ENCODE assay signal across 22 cellular contexts in genomic region chr16:50311134-50311528, GRCh38. TPM values are rescaled to one million over a fixed set of nuclear protein-coding genes. Genes with fewer than 3 reads are reported as not detected.
DNase-seq lines count a peak whose midpoint lies in the region; ATAC-seq and TF ChIP-seq lines count a peak whose summit lies in the region.
"Had no signal": no experiment of that assay in that cellular context is flagged by ENCODE, and none has a peak within 500 bp of the region (broad histone marks: within the 10 kb centered on the region; RNA-seq: fewer than 3 reads in every experiment).

No MANE protein-coding gene starts in this region.

- intact Hi-C loops in Caco-2 (cut with micrococcal nuclease; ENCODE audit: unreplicated experiment) = loop anchor here (5.0 kb wide), 1 partner anchor 44 kb away; the partner anchor contains the start of gene ADCY7

- H3K36me3 Mint-ChIP-seq in Caco-2 (ENCODE audit: insufficient read depth, unreplicated experiment) = peaks cover 89% of the 10 kb centered on the region
- H3K36me3 Mint-ChIP-seq in activated CD4-positive, alpha-beta memory T cell treated with anti-CD3 and anti-CD28 coated beads, Interleukin-2, amount 10 ng/mL, durations not matched to agents 7 days and 5 days (ENCODE audit: low read depth) = peaks cover 75% of the 10 kb centered on the region

- DNase-seq in activated CD8-positive, alpha-beta memory T cell treated with anti-CD3 and anti-CD28 coated beads for 24 hours = peak; percentile 54
- DNase-seq in activated CD8-positive, alpha-beta memory T cell treated with anti-CD3 and anti-CD28 coated beads, Interleukin-2, amount 50 U/mL, for 4 hours = no peak
- DNase-seq in Caco-2 = no peak
- peak; percentile 16 for DNase-seq in activated CD4-positive, alpha-beta memory T cell treated with anti-CD3 and anti-CD28 coated beads, Interleukin-2, amount 10 ng/mL, durations not matched to agents 7 days and 5 days
- DNase-seq in mesenteric fat pad (ENCODE audit: low spot score) = peak; percentile 41
- no peak for DNase-seq in kidney glomerular epithelial cell (lab: John Stamatoyannopoulos, UW)
- no peak for DNase-seq in NCI-H748 treated with DMSO at 0.1 percent for 48 hours (lab: John Stamatoyannopoulos, UW)
- DNase-seq: activated CD4-positive, alpha-beta T cell treated with anti-CD3 and anti-CD28 coated beads, Interleukin-2, amount 10 ng/mL, durations not matched to agents 24 days and 14 days; dermis blood vessel endothelial cell; HFFc6; MG63; naive B cell; NCI-H1436; NCI-H2171; NCI-H526; thyroid gland had no signal

- no peaks in the 10 kb centered on the region for H3K27me3 ChIP-seq in Caco-2 (replicated peaks; ENCODE audit: control insufficient read depth, insufficient read depth, low read length)
- H3K27me3 ChIP-seq: BLaER1 treated with 17β-estradiol and CSF1 and Interleukin-3, amounts not matched to agents 10 nM and 100 nM; breast epithelium; hepatocyte; MG63; thyroid gland had no signal

- H3K27ac Mint-ChIP-seq in Caco-2 (ENCODE audit: unreplicated experiment) = peak overlapping the region; percentile 87
- peak overlapping the region; percentile 21 for H3K27ac Mint-ChIP-seq in activated CD4-positive, alpha-beta memory T cell treated with anti-CD3 and anti-CD28 coated beads, Interleukin-2, amount 10 ng/mL, durations not matched to agents 7 days and 5 days
- H3K27ac Mint-ChIP-seq: HFFc6 had no signal

- peaks cover 36% of the 10 kb centered on the region for H3K4me1 ChIP-seq in Caco-2
- H3K4me1 ChIP-seq: breast epithelium, parathyroid adenoma, thyroid gland had no signal

- no peaks in the 10 kb centered on the region for H3K27me3 Mint-ChIP-seq in Caco-2 (ENCODE audit: insufficient read depth, unreplicated experiment)
- H3K27me3 Mint-ChIP-seq in activated CD4-positive, alpha-beta memory T cell treated with anti-CD3 and anti-CD28 coated beads, Interleukin-2, amount 10 ng/mL, durations not matched to agents 7 days and 5 days = no peaks in the 10 kb centered on the region
- H3K27me3 Mint-ChIP-seq: activated CD4-positive, alpha-beta T cell treated with anti-CD3 and anti-CD28 coated beads, Interleukin-2, amount 10 ng/mL, durations not matched to agents 24 days and 14 days; naive B cell; stimulated activated memory B cell treated with anti-CD40 and anti-IgM and Interleukin-4, amounts not matched to agents 10 μg/mL and 1 μg/mL and 100 μg/mL, for 72 hours had no signal

- BruUV-seq in Caco-2 (replicated peaks; lab: Mats Ljungman, UMichigan) = TSS peak; percentile 26

- peaks cover 8% of the 10 kb centered on the region for H3K36me3 ChIP-seq in Caco-2 (ENCODE audit: control insufficient read depth, insufficient read depth, low read length)
- H3K36me3 ChIP-seq: breast epithelium had no signal

- no peak overlapping the region for H3K4me3 ChIP-seq in Caco-2 (ENCODE audit: low read depth, low read length)
- H3K4me3 ChIP-seq: BLaER1 treated with 17β-estradiol and CSF1 and Interleukin-3, amounts not matched to agents 10 nM and 100 nM; breast epithelium; hepatocyte; MG63; thyroid gland had no signal

- ATAC-seq in HG03354 (IDR thresholded peaks at IDR 0.05; ENCODE audit: poor library complexity, severe bottlenecking, unreplicated experiment) = no peak
- ATAC-seq: stimulated activated memory B cell treated with anti-CD40 and anti-IgM and Interleukin-4, amounts not matched to agents 10 μg/mL and 1 μg/mL and 100 μg/mL, for 72 hours had no signal

- no peaks in the 10 kb centered on the region for H3K9me3 Mint-ChIP-seq in Caco-2 (ENCODE audit: unreplicated experiment)
- H3K9me3 Mint-ChIP-seq in activated CD4-positive, alpha-beta memory T cell treated with anti-CD3 and anti-CD28 coated beads, Interleukin-2, amount 10 ng/mL, durations not matched to agents 7 days and 5 days = no peaks in the 10 kb centered on the region
- H3K9me3 Mint-ChIP-seq: activated CD4-positive, alpha-beta T cell treated with anti-CD3 and anti-CD28 coated beads, Interleukin-2, amount 10 ng/mL, durations not matched to agents 24 days and 14 days; HFFc6; naive B cell; stimulated activated memory B cell treated with anti-CD40 and anti-IgM and Interleukin-4, amounts not matched to agents 10 μg/mL and 1 μg/mL and 100 μg/mL, for 72 hours had no signal

- H3K9me3 ChIP-seq in Caco-2 = no peaks in the 10 kb centered on the region
- H3K9me3 ChIP-seq: BLaER1 treated with 17β-estradiol and CSF1 and Interleukin-3, amounts not matched to agents 10 nM and 100 nM; breast epithelium; MG63; thyroid gland had no signal

- H3K4me1 Mint-ChIP-seq in Caco-2 (ENCODE audit: low read depth, unreplicated experiment) = peaks cover 25% of the 10 kb centered on the region
- peaks cover 40% of the 10 kb centered on the region for H3K4me1 Mint-ChIP-seq in activated CD4-positive, alpha-beta memory T cell treated with anti-CD3 and anti-CD28 coated beads, Interleukin-2, amount 10 ng/mL, durations not matched to agents 7 days and 5 days

- no peak for TF ChIP-seq CTCF in Caco-2 (IDR thresholded peaks at IDR 0.05; ENCODE audit: insufficient read depth in 1 of 2, low read depth in 1 of 2, low read length in 1 of 2, severe bottlenecking in 1 of 2, unreplicated experiment in 1 of 2)

- POLR2A ChIA-PET in Caco-2 (lab: Charles Lee) = interaction anchor here (0.7 kb wide), 1 partner anchor 97 kb away, joined by 8 read pairs; no protein-coding TSS in a partner anchor
- POLR2A ChIA-PET in activated CD4-positive, alpha-beta memory T cell treated with anti-CD3 and anti-CD28 coated beads, Interleukin-2, amount 10 ng/mL, durations not matched to agents 7 days and 5 days (lab: Charles Lee) = interaction anchor here (0.9 to 3.0 kb wide), 4 partner anchors 11 to 59 kb away, joined by 4 to 18 read pairs (median 4); no protein-coding TSS in a partner anchor

- H3K4me3 Mint-ChIP-seq in Caco-2 (ENCODE audit: unreplicated experiment) = no peak overlapping the region
- H3K4me3 Mint-ChIP-seq in activated CD4-positive, alpha-beta memory T cell treated with anti-CD3 and anti-CD28 coated beads, Interleukin-2, amount 10 ng/mL, durations not matched to agents 7 days and 5 days = no peak overlapping the region
- H3K4me3 Mint-ChIP-seq: activated CD4-positive, alpha-beta T cell treated with anti-CD3 and anti-CD28 coated beads, Interleukin-2, amount 10 ng/mL, durations not matched to agents 24 days and 14 days; HFFc6; naive B cell; stimulated activated memory B cell treated with anti-CD40 and anti-IgM and Interleukin-4, amounts not matched to agents 10 μg/mL and 1 μg/mL and 100 μg/mL, for 72 hours had no signal

- CTCF ChIA-PET in Caco-2 (lab: Charles Lee) = no interaction called here
- CTCF ChIA-PET in activated CD4-positive, alpha-beta memory T cell treated with anti-CD3 and anti-CD28 coated beads, Interleukin-2, amount 10 ng/mL, durations not matched to agents 7 days and 5 days (lab: Charles Lee) = interaction anchor here (1.0 to 1.3 kb wide), 2 partner anchors 44 to 97 kb away, joined by 3 to 6 read pairs; no protein-coding TSS in a partner anchor

RNA-seq across cellular contexts. Expression of gene ADCY7, which starts 44.8 kb away (rescaled TPM):
- total RNA-seq in Caco-2 (2022) = 51.3 and 54.2 TPM in 2 replicates
- 100 to 1,000 TPM; 266 to 270 TPM for total RNA-seq in activated CD4-positive, alpha-beta memory T cell treated with anti-CD3 and anti-CD28 coated beads, Interleukin-2, amount 10 ng/mL, durations not matched to agents 7 days and 5 days
- total RNA-seq in mesenteric fat pad = 26.8 TPM

RNA-seq across cellular contexts. Expression of gene BRD7, which starts 57.7 kb away (rescaled TPM):
- 147 and 170 TPM in 2 replicates for total RNA-seq in Caco-2 (2022)
- 100 to 1,000 TPM in 1 of 2 experiments, 10 to 100 TPM in 1; 93.3 to 101 TPM for total RNA-seq in activated CD4-positive, alpha-beta memory T cell treated with anti-CD3 and anti-CD28 coated beads, Interleukin-2, amount 10 ng/mL, durations not matched to agents 7 days and 5 days
- total RNA-seq in mesenteric fat pad = 52.6 TPM

Comparison
In these comparisons a context has a peak if more than half of its experiments do, and no peak if none do; other contexts are left out.
1. DNase-seq: peak in activated CD8-positive, alpha-beta memory T cell treated with anti-CD3 and anti-CD28 coated beads for 24 hours (single experiment), activated CD4-positive, alpha-beta memory T cell treated with anti-CD3 and anti-CD28 coated beads, Interleukin-2, amount 10 ng/mL, durations not matched to agents 7 days and 5 days (single experiment) and mesenteric fat pad (single experiment); none in activated CD8-positive, alpha-beta memory T cell treated with anti-CD3 and anti-CD28 coated beads, Interleukin-2, amount 50 U/mL, for 4 hours (single experiment), Caco-2 (0 of 2), kidney glomerular epithelial cell (single experiment) and NCI-H748 treated with DMSO at 0.1 percent for 48 hours (single experiment).